Comparison of ENCODE assay signal across 8 cellular contexts in the genomic region with DNA sequence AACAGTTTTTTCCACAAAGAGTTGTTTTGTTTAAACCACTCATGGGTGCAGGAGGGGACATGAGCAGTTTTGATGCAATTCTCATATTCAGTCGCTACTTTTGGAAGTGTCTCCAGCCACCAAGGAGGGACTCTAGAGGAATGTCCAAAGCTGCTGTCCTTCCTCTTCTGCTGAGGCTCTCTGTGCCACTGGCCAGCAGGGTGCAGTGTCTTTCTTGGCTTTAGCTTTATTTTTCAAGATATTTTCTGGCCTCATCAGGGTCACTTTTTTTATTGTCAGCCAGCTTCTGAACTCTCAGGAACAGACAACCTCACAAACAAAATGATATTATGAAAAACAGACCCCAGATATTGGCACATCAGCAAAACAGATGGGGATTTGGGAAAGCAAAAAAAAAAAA.
A peak's percentile ranks its signal among the peaks of the same experiment; 100 is the strongest.
DNase-seq lines count a peak whose midpoint lies in the region; ATAC-seq and TF ChIP-seq lines count a peak whose summit lies in the region.

No MANE protein-coding gene starts in this region.

- DNase-seq in DMS114 treated with DMSO at 0.1 percent for 48 hours (lab: John Stamatoyannopoulos, UW; ENCODE audit: unreplicated experiment) (peak; percentile 13), RPMI7951 (ENCODE audit: low read depth) (peak; percentile 5), glutamatergic neuron (peak; percentile 36), type B pancreatic cell (ENCODE audit: extremely low spot score, unreplicated experiment) (no peak), HuH-7.5 (ENCODE audit: low spot score) (no peak), globus pallidus (ENCODE audit: low spot score) (no peak)

- H3K4me3 ChIP-seq in HEK293 (ENCODE audit: low read depth, low read length) = no peak overlapping the region

- CTCF ChIA-PET in HEK293 (lab: Yijun Ruan, JAX) = interaction anchor here (0.6 kb wide), 2 partner anchors 224 to 314 kb away, joined by 3 read pairs; no protein-coding TSS in a partner anchor

- no peaks in the 10 kb centered on the region for H3K9me3 Mint-ChIP-seq in glutamatergic neuron (ENCODE audit: unreplicated experiment)
- no peaks in the 10 kb centered on the region for H3K9me3 Mint-ChIP-seq in type B pancreatic cell

- H3K9me3 ChIP-seq in HEK293 (ENCODE audit: control insufficient read depth, insufficient read depth, low read depth, low read length) = no peaks in the 10 kb centered on the region

- no peaks in the 10 kb centered on the region for H3K27me3 Mint-ChIP-seq in glutamatergic neuron (ENCODE audit: unreplicated experiment)
- H3K27me3 Mint-ChIP-seq in type B pancreatic cell = no peaks in the 10 kb centered on the region

- H3K36me3 ChIP-seq in HEK293 (ENCODE audit: control insufficient read depth in 2 of 2, insufficient read depth in 1 of 2, low read length in 2 of 2) = no peaks in the 10 kb centered on the region

- POLR2A ChIA-PET in HEK293 (lab: Yijun Ruan, JAX) = interaction anchor here (0.6 kb wide), 1 partner anchor 357 kb away, joined by 6 read pairs; no protein-coding TSS in a partner anchor

- H3K4me1 Mint-ChIP-seq in glutamatergic neuron (ENCODE audit: low read depth, unreplicated experiment) (no peaks in the 10 kb centered on the region), type B pancreatic cell (ENCODE audit: unreplicated experiment) (no peaks in the 10 kb centered on the region)

- H3K36me3 Mint-ChIP-seq in glutamatergic neuron (ENCODE audit: unreplicated experiment) (no peaks in the 10 kb centered on the region), type B pancreatic cell (no peaks in the 10 kb centered on the region)

- TF ChIP-seq CTCF in HEK293 (tag by site-specific recombination; IDR thresholded peaks at IDR 0.05) (peak; percentile 32; the same call in 1 of the 2 replicates), glutamatergic neuron (IDR thresholded peaks at IDR 0.05; ENCODE audit: partially characterized antibody, unreplicated experiment) (peak; percentile 29), type B pancreatic cell (conservative IDR thresholded peaks at IDR 0.05) (peak; percentile 68)

- ATAC-seq in GM21515 (IDR thresholded peaks at IDR 0.05; ENCODE audit: unreplicated experiment) = no peak

- no peak overlapping the region for H3K27ac ChIP-seq in HEK293 (ENCODE audit: extremely low read depth, low read depth, low read length)

- H3K27ac Mint-ChIP-seq in glutamatergic neuron (ENCODE audit: unreplicated experiment) = no peak overlapping the region
- no peak overlapping the region for H3K27ac Mint-ChIP-seq in type B pancreatic cell

- H3K4me3 Mint-ChIP-seq in glutamatergic neuron (ENCODE audit: unreplicated experiment) (no peak overlapping the region), type B pancreatic cell (no peak overlapping the region)

- no peaks in the 10 kb centered on the region for H3K4me1 ChIP-seq in HEK293 (ENCODE audit: control insufficient read depth, insufficient read depth, low read length)

TF ChIP-seq in HEK293, 187 proteins besides CTCF, POLR2A, EP300 and RAD21:
- no peak for TF ChIP-seq HOXD13 (CRISPR knock-in tag; IDR thresholded peaks at IDR 0.05; ENCODE audit: borderline replicate concordance)
- no peak for TF ChIP-seq ZNF24 (tag by site-specific recombination; IDR thresholded peaks at IDR 0.05)
- TF ChIP-seq, protein P1, sequence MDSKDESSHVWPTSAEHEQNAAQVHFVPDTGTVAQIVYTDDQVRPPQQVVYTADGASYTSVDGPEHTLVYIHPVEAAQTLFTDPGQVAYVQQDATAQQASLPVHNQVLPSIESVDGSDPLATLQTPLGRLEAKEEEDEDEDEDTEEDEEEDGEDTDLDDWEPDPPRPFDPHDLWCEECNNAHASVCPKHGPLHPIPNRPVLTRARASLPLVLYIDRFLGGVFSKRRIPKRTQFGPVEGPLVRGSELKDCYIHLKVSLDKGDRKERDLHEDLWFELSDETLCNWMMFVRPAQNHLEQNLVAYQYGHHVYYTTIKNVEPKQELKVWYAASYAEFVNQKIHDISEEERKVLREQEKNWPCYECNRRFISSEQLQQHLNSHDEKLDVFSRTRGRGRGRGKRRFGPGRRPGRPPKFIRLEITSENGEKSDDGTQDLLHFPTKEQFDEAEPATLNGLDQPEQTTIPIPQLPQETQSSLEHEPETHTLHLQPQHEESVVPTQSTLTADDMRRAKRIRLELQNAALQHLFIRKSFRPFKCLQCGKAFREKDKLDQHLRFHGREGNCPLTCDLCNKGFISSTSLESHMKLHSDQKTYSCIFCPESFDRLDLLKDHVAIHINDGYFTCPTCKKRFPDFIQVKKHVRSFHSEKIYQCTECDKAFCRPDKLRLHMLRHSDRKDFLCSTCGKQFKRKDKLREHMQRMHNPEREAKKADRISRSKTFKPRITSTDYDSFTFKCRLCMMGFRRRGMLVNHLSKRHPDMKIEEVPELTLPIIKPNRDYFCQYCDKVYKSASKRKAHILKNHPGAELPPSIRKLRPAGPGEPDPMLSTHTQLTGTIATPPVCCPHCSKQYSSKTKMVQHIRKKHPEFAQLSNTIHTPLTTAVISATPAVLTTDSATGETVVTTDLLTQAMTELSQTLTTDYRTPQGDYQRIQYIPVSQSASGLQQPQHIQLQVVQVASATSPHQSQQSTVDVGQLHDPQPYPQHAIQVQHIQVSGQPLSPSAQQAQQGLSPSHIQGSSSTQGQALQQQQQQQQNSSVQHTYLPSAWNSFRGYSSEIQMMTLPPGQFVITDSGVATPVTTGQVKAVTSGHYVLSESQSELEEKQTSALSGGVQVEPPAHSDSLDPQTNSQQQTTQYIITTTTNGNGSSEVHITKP (tag by site-specific recombination; IDR thresholded peaks at IDR 0.05) = no peak

Comparison
In these comparisons a context has a peak if more than half of its experiments do, and no peak if none do; other contexts are left out.
1. DNase-seq: peak in DMS114 treated with DMSO at 0.1 percent for 48 hours (single experiment), RPMI7951 (single experiment) and glutamatergic neuron (single experiment); none in type B pancreatic cell (single experiment), HuH-7.5 (single experiment) and globus pallidus (single experiment).
2. Peak in every context shown above with its lines, with median percentiles within 50 percentile points of each other: CTCF ChIP-seq.